8 cellular contexts compared by ENCODE assay signal in the genomic region with DNA sequence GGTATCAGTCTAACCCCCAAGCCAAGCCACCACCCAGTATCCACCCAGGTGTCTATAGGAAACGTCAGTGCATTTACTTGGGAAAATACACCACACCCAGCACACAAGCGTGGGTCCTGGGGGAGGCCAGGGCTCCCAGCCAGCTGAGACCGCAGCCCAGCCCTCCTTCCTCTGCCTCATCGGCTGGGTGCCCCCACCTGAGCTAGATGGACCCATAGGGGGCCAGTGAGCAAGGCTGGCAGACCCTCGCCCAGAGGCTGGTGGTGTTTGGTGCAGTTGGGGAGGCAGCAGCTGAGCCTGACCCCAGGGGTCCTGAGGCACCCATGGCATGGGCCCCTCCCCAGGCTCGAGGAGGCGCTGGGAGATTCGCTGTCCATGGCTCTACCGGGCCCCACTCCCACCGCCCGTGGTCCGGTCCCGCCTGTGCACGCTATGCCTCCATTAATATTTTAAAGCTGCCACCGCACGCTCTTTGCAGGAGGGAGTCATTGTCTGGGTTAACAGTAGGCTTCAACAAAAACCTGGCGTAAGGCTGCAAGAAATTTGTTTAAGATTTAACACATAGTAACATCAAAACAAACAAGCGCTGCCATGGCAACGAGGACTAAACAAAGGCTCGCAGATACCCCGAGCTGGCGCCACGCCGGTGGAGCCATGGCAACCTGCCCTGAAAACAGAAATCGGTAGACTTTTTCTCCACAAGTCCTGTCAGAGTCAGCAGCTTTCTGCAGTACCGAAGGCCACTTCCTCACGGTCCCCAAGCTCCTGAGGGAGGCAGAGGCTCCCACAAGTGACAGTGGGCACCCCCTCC. TPM values are rescaled to one million over a fixed set of nuclear protein-coding genes. Genes with fewer than 3 reads are reported as not detected.
DNase-seq lines count a peak whose midpoint lies in the region; ATAC-seq and TF ChIP-seq lines count a peak whose summit lies in the region.

No MANE protein-coding gene starts in this region.

- H3K4me3 Mint-ChIP-seq in CD8-positive, alpha-beta T cell: peak overlapping the region; percentile 65

- H3K9me3 ChIP-seq in CD8-positive, alpha-beta T cell (ENCODE audit: low read length): no peaks in the 10 kb centered on the region
- H3K9me3 ChIP-seq in SJCRH30 (replicated peaks) (no peaks in the 10 kb centered on the region), adipocyte (ENCODE audit: control insufficient read depth, low read length) (no peaks in the 10 kb centered on the region), trophoblast cell (ENCODE audit: insufficient read depth, low read depth, low read length) (peaks cover 3% of the 10 kb centered on the region), aorta (ENCODE audit: control insufficient read depth, low read length) (no peaks in the 10 kb centered on the region)

- peaks cover 2% of the 10 kb centered on the region for H3K36me3 Mint-ChIP-seq in CD8-positive, alpha-beta T cell

- H3K4me1 ChIP-seq in CD8-positive, alpha-beta T cell (ENCODE audit: insufficient read depth, low read length): peaks cover 22% of the 10 kb centered on the region
- H3K4me1 ChIP-seq in SJCRH30 (no peaks in the 10 kb centered on the region), adipocyte (ENCODE audit: control insufficient read depth, insufficient read depth, low read length) (peaks cover 16% of the 10 kb centered on the region), trophoblast cell (ENCODE audit: control insufficient read depth in 1 of 2, insufficient read depth in 2 of 2, low read length in 2 of 2) (peaks cover 3 to 21% of the 10 kb centered on the region in 2 experiments), aorta (ENCODE audit: control insufficient read depth in 1 of 2, insufficient read depth in 2 of 2, low read length in 2 of 2) (no peaks in the 10 kb centered on the region)

- H3K9me3 Mint-ChIP-seq in CD8-positive, alpha-beta T cell: no peaks in the 10 kb centered on the region

- peak overlapping the region; percentile 42 for H3K4me2 ChIP-seq in trophoblast cell (ENCODE audit: low read length)

- no peaks in the 10 kb centered on the region for H3K79me2 ChIP-seq in trophoblast cell (ENCODE audit: control insufficient read depth, insufficient read depth, low read length, poor library complexity)

- H2BK5ac ChIP-seq in trophoblast cell (ENCODE audit: low read depth, low read length, poor library complexity): no peak overlapping the region

- H3K4me1 Mint-ChIP-seq in CD8-positive, alpha-beta T cell (ENCODE audit: low read depth): peaks cover 16% of the 10 kb centered on the region

- H3K9ac ChIP-seq in adipocyte (ENCODE audit: low read length): no peak overlapping the region
- H3K9ac ChIP-seq in trophoblast cell (ENCODE audit: low read length): no peak overlapping the region

- no peak overlapping the region for H2BK12ac ChIP-seq in trophoblast cell (ENCODE audit: low read length)

- no peak overlapping the region for H3K4ac ChIP-seq in trophoblast cell (ENCODE audit: low read depth, low read length)

- no peak overlapping the region for H3K18ac ChIP-seq in trophoblast cell (ENCODE audit: low read length)

- H3K27ac Mint-ChIP-seq in CD8-positive, alpha-beta T cell: peak overlapping the region; percentile 82

- H4K12ac ChIP-seq in trophoblast cell (ENCODE audit: low read depth, low read length): no peak overlapping the region

- POLR2A ChIA-PET in CD8-positive, alpha-beta T cell (lab: Charles Lee): interaction anchor here (1.1 kb wide), 1 partner anchor 220 kb away, joined by 4 read pairs; the partner anchor contains the start of genes BRD9 and TRIP13

- intact Hi-C loops in CD8-positive, alpha-beta T cell (cut with DNase I, micrococcal nuclease): loop anchor here in 1 of 2 experiments (5.0 kb wide), 1 partner anchor 495 kb away; no protein-coding TSS in a partner anchor
- intact Hi-C loops in Right ventricle myocardium inferior (cut with DNase I): loop anchor here (5.0 kb wide), 1 partner anchor 85 kb away; no protein-coding TSS in a partner anchor
- intact Hi-C loops in aorta (cut with DNase I): loop anchor here in 1 of 2 donors (5.0 kb wide), 1 partner anchor 230 kb away; no protein-coding TSS in a partner anchor

- H3K36me3 ChIP-seq in CD8-positive, alpha-beta T cell (ENCODE audit: insufficient read depth, low read length): no peaks in the 10 kb centered on the region
- H3K36me3 ChIP-seq in SJCRH30 (no peaks in the 10 kb centered on the region), adipocyte (ENCODE audit: control insufficient read depth, insufficient read depth, low read length, severe bottlenecking) (no peaks in the 10 kb centered on the region), trophoblast cell (ENCODE audit: control insufficient read depth in 1 of 2, insufficient read depth in 2 of 2, low read length in 2 of 2) (peaks cover 4 to 6% of the 10 kb centered on the region in 2 experiments), aorta (ENCODE audit: control insufficient read depth in 1 of 2, insufficient read depth in 2 of 2, low read length in 1 of 2) (no peaks in the 10 kb centered on the region)

- no peak overlapping the region for H3K14ac ChIP-seq in trophoblast cell (ENCODE audit: low read length)

- peaks cover 8% of the 10 kb centered on the region for H3K27me3 Mint-ChIP-seq in CD8-positive, alpha-beta T cell (ENCODE audit: low read depth)

- H3K27ac ChIP-seq in CD8-positive, alpha-beta T cell (ENCODE audit: low read depth, low read length): peak overlapping the region; percentile 30
- H3K27ac ChIP-seq in SJCRH30 (no peak overlapping the region), trophoblast cell (ENCODE audit: low read depth, low read length) (no peak overlapping the region), aorta (ENCODE audit: low read depth in 1 of 2, low read length in 2 of 2) (no peak overlapping the region)

- CTCF ChIA-PET in CD8-positive, alpha-beta T cell (lab: Charles Lee): interaction anchor here (0.7 to 7.2 kb wide), 7 partner anchors 14 to 231 kb away, joined by 3 to 73 read pairs (median 5); no protein-coding TSS in a partner anchor

- H4K8ac ChIP-seq in trophoblast cell (ENCODE audit: low read depth, low read length): no peak overlapping the region

- no peak for TF ChIP-seq CTCF in CD8-positive, alpha-beta T cell (IDR thresholded peaks at IDR 0.05)

- no peak overlapping the region for H2AK5ac ChIP-seq in trophoblast cell (ENCODE audit: low read length)

- H2BK120ac ChIP-seq in trophoblast cell (ENCODE audit: insufficient read depth, low read length, poor library complexity): peak overlapping the region; percentile 10

- no peak overlapping the region for H4K91ac ChIP-seq in trophoblast cell (ENCODE audit: low read depth, low read length)

- H3K79me1 ChIP-seq in trophoblast cell (ENCODE audit: low read length): no peaks in the 10 kb centered on the region

- ATAC-seq in CD8-positive, alpha-beta T cell: peak; percentile 62
- ATAC-seq in Right ventricle myocardium inferior (peak; percentile 26), aorta (ENCODE audit: low FRiP score) (peak; percentile 28)

- H3K27me3 ChIP-seq in CD8-positive, alpha-beta T cell (ENCODE audit: insufficient read depth, low read length): no peaks in the 10 kb centered on the region
- H3K27me3 ChIP-seq in SJCRH30 (no peaks in the 10 kb centered on the region; the same call in 1 of the 2 replicates), adipocyte (replicated peaks; ENCODE audit: control insufficient read depth, insufficient read depth, low read length) (peaks cover 44% of the 10 kb centered on the region), trophoblast cell (ENCODE audit: insufficient read depth, low read length) (no peaks in the 10 kb centered on the region), aorta (ENCODE audit: control insufficient read depth in 1 of 2, insufficient read depth in 2 of 2, low read length in 1 of 2) (no peaks in the 10 kb centered on the region)

- WGBS in trophoblast cell (ENCODE audit: extremely low coverage, insufficient coverage, insufficient read length): no CpG with 5 or more reads among the region's 27 CpGs
- 4 to 5% methylated on average over 27 of the region's 27 CpGs for WGBS in aorta, 2 donors

- no peak overlapping the region for H3K23ac ChIP-seq in trophoblast cell (ENCODE audit: low read length)

- H3K4me3 ChIP-seq in CD8-positive, alpha-beta T cell (ENCODE audit: low read depth, low read length): no peak overlapping the region
- H3K4me3 ChIP-seq in SJCRH30: no peak overlapping the region
- no peak overlapping the region for H3K4me3 ChIP-seq in adipocyte (ENCODE audit: low read length)
- no peak overlapping the region for H3K4me3 ChIP-seq in trophoblast cell (ENCODE audit: low read depth, low read length)
- H3K4me3 ChIP-seq in aorta (ENCODE audit: low read length in 2 of 2): no peak overlapping the region

- peak in 6 of 7 experiments; percentile 35 to 90 (median 75) for DNase-seq in CD8-positive, alpha-beta T cell
- DNase-seq in LHCN-M2 (ENCODE audit: low read depth): peak; percentile 89
- DNase-seq in SJCRH30: peak; percentile 42 to 49
- peak; percentile 73 for DNase-seq in adipocyte (ENCODE audit: low read depth)
- DNase-seq in Right ventricle myocardium inferior (ENCODE audit: missing footprints): peak; percentile 91
- DNase-seq in trophoblast cell: peak; percentile 98 to 100
- DNase-seq in aorta: peak; percentile 79 to 90
- no peak for DNase-seq in SKM-1 treated with dmso at 0.1 percent for 144 hours (lab: John Stamatoyannopoulos, UW; ENCODE audit: unreplicated experiment)

- no peak overlapping the region for H2AFZ ChIP-seq in trophoblast cell (ENCODE audit: insufficient read depth, low read length, poor library complexity)

RNA-seq across cellular contexts. Expression of gene TPPP, which starts 20.6 kb away (rescaled TPM):
- 1 to 10 TPM; 5.1 to 5.4 TPM for total RNA-seq in CD8-positive, alpha-beta T cell
- 0.06 TPM in 1 of 2 replicates, not detected in the other for total RNA-seq in LHCN-M2 (2014; rRNA removed)
- 0.12 TPM for polyA plus RNA-seq in LHCN-M2 (2012)
- total RNA-seq in SJCRH30 (2014; rRNA removed; shearing (Covaris generic)): 0.03 and 0.04 TPM in 2 replicates
- total RNA-seq in Right ventricle myocardium inferior: 34.5 TPM
- 0.11 and 0.12 TPM in 2 replicates for polyA plus RNA-seq in trophoblast cell (2013)
- total RNA-seq in aorta: 1 to 10 TPM; 5.6 to 9.8 TPM
- polyA plus RNA-seq in aorta: 1 to 10 TPM; 2.5 to 4.7 TPM
